In the genomic region with DNA sequence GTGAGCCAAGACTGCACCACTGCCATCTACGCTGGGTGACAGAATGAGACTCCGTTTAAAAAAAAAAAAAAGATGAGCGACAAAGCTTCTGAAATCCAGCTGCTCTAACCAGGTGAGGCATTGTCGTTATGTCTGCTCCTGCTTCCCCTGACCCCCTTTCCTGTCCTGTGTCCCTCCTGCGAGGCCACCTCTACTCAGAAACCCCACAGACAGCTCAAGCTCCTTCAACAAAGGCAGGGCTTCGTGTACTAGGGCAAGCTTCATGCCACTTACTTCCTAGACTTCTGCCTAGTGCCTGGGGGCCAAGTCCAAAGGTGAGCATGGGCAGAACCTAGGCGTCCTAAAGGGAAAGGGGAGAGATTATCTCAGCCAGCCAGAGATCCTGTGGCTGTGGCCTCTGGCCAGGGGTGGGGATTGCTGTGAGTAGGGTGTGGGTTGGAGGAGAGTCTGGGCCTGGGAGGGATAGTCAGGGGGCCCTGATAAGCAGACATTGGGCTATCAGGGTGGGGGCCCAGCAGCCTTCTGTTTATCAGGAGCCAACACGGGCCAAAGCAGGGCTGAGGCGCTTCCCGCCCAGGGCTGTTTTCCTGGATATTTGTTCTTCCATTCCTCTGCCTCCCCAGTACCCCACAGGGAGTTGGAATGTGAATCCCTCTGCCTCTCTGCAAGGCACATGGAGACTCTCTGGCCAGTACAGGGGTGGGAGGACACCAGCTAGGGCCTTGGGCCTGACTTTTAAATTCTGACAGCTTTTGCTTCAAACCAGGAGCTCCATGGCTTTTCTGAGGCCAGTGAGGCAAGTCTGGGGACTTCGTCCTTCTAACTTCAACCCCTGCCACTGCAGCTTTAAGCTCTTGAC, we compare ENCODE assay signal across 17 cellular contexts. TPM values are rescaled to one million over a fixed set of nuclear protein-coding genes. Genes with fewer than 3 reads are reported as not detected.
A peak's percentile ranks its signal among the peaks of the same experiment; 100 is the strongest.
DNase-seq lines count a peak whose midpoint lies in the region; ATAC-seq, FAIRE-seq and TF ChIP-seq lines count a peak whose summit lies in the region.
"Had no signal": no experiment of that assay in that cellular context is flagged by ENCODE, and none has a peak within 500 bp of the region (broad histone marks: within the 10 kb centered on the region; RNA-seq: fewer than 3 reads in every experiment).

No MANE protein-coding gene starts in this region.

- H3K36me3 Mint-ChIP-seq in activated naive CD8-positive, alpha-beta T cell treated with anti-CD3 and anti-CD28 coated beads, Interleukin-2, amount 50 U/mL, for 24 hours (ENCODE audit: low read depth): peaks cover 4% of the 10 kb centered on the region

- H3K79me2 ChIP-seq in SU-DHL-6 (ENCODE audit: insufficient read depth, low read length): no peaks in the 10 kb centered on the region

- no peaks in the 10 kb centered on the region for H3F3A ChIP-seq in SU-DHL-6 (ENCODE audit: insufficient read depth)

- peak overlapping the region; percentile 17; the same call in 1 of the 2 replicates for H3K9ac ChIP-seq in SU-DHL-6 (ENCODE audit: low read length)

- H3K27me3 Mint-ChIP-seq in activated naive CD8-positive, alpha-beta T cell treated with anti-CD3 and anti-CD28 coated beads, Interleukin-2, amount 50 U/mL, for 24 hours: no peaks in the 10 kb centered on the region
- H3K27me3 Mint-ChIP-seq: activated CD4-positive, alpha-beta T cell treated with anti-CD3 and anti-CD28 coated beads, Interleukin-2, amount 10 ng/mL, durations not matched to agents 7 days and 5 days; CD4-positive, CD25-positive, alpha-beta regulatory T cell; T-cell had no signal

- WGBS in right cardiac atrium: 69% methylated on average over 11 of the region's 11 CpGs
- WGBS in small intestine, 3 donors: 16 to 64% (median 47%) methylated on average over 11 of the region's 11 CpGs

- peak; percentile 88 to 97 for ATAC-seq in right cardiac atrium
- no peak for ATAC-seq in activated naive CD8-positive, alpha-beta T cell treated with anti-CD3 and anti-CD28 coated beads, Interleukin-2, amount 50 U/mL, for 24 hours
- no peak for ATAC-seq in HG02642 (IDR thresholded peaks at IDR 0.05; ENCODE audit: poor library complexity, unreplicated experiment)
- ATAC-seq: T-cell had no signal

- no peak for TF ChIP-seq CTCF in HEK293 (tag by site-specific recombination; IDR thresholded peaks at IDR 0.05)
- TF ChIP-seq CTCF in SU-DHL-6 (IDR thresholded peaks at IDR 0.05; ENCODE audit: insufficient read depth, low read length, poor library complexity, severe bottlenecking): no peak

- CTCF ChIA-PET in HEK293 (lab: Yijun Ruan, JAX): interaction anchor here (0.7 to 4.7 kb wide), 4 partner anchors 16 to 102 kb away, joined by 3 to 23 read pairs (median 5); no protein-coding TSS in a partner anchor

- H3K4me3 ChIP-seq in HEK293 (ENCODE audit: low read depth, low read length) (no peak overlapping the region), SU-DHL-6 (ENCODE audit: insufficient read depth, low read length, poor library complexity, severe bottlenecking) (no peak overlapping the region), right cardiac atrium (ENCODE audit: low read length) (no peak overlapping the region), small intestine (ENCODE audit: low read depth in 1 of 2, low read length in 2 of 2) (no peak overlapping the region)
- H3K4me3 ChIP-seq: ascending aorta, dorsolateral prefrontal cortex, HAP-1, sigmoid colon had no signal

- no peaks in the 10 kb centered on the region for H4K20me1 ChIP-seq in SU-DHL-6 (ENCODE audit: low read depth, low read length)

- H3K9me2 ChIP-seq in SU-DHL-6 (replicated peaks; ENCODE audit: insufficient read depth, low read length): no peaks in the 10 kb centered on the region

- peak overlapping the region; percentile 2 for H2AFZ ChIP-seq in SU-DHL-6 (ENCODE audit: low read depth, low read length, severe bottlenecking)

- no peak overlapping the region for H3K27ac ChIP-seq in HEK293 (ENCODE audit: extremely low read depth, low read depth, low read length)
- no peak overlapping the region for H3K27ac ChIP-seq in SU-DHL-6 (ENCODE audit: low read depth, low read length)
- H3K27ac ChIP-seq in right cardiac atrium (ENCODE audit: low read length): no peak overlapping the region
- peak overlapping the region; percentile 77 to 97 for H3K27ac ChIP-seq in small intestine (ENCODE audit: low read depth in 1 of 2, low read length in 1 of 2)
- H3K27ac ChIP-seq: ascending aorta, dorsolateral prefrontal cortex, sigmoid colon had no signal

- FAIRE-seq in small intestine (lab: Jason Lieb, UNC): no peak

- no peak overlapping the region for H3K27ac Mint-ChIP-seq in activated naive CD8-positive, alpha-beta T cell treated with anti-CD3 and anti-CD28 coated beads, Interleukin-2, amount 50 U/mL, for 24 hours
- H3K27ac Mint-ChIP-seq: activated CD4-positive, alpha-beta T cell treated with anti-CD3 and anti-CD28 coated beads, Interleukin-2, amount 10 ng/mL, durations not matched to agents 7 days and 5 days; CD4-positive, CD25-positive, alpha-beta regulatory T cell; T-cell had no signal

- H3K9me3 ChIP-seq in HEK293 (ENCODE audit: control insufficient read depth, insufficient read depth, low read depth, low read length) (no peaks in the 10 kb centered on the region), SU-DHL-6 (ENCODE audit: insufficient read depth, low read length) (no peaks in the 10 kb centered on the region), right cardiac atrium (ENCODE audit: control insufficient read depth, low read length) (no peaks in the 10 kb centered on the region), small intestine (ENCODE audit: control insufficient read depth, low read depth) (no peaks in the 10 kb centered on the region)
- H3K9me3 ChIP-seq: ascending aorta, HAP-1, sigmoid colon had no signal

- DNase-seq in right cardiac atrium: peak; percentile 67 to 81 (median 70)
- DNase-seq in small intestine: peak; percentile 98
- no peak for DNase-seq in activated naive CD8-positive, alpha-beta T cell treated with anti-CD3 and anti-CD28 coated beads, Interleukin-2, amount 50 U/mL, for 24 hours
- no peak for DNase-seq in stimulated activated CD4-positive, alpha-beta T cell treated with anti-CD3 and anti-CD28 coated beads, Interleukin-2, amount 100 ng/mL, for 24 hours
- no peak for DNase-seq in T-helper 9 cell
- DNase-seq: activated CD4-positive, alpha-beta T cell treated with anti-CD3 and anti-CD28 coated beads, Interleukin-2, amount 10 ng/mL, durations not matched to agents 7 days and 5 days; CD4-positive, CD25-positive, alpha-beta regulatory T cell; dorsolateral prefrontal cortex; GF-D8; NCI-H1048; sigmoid colon; T-cell had no signal

- H3K4me2 ChIP-seq in SU-DHL-6 (ENCODE audit: low read depth, low read length, poor library complexity, severe bottlenecking): no peak overlapping the region

- no peak overlapping the region for H3K4me3 Mint-ChIP-seq in activated naive CD8-positive, alpha-beta T cell treated with anti-CD3 and anti-CD28 coated beads, Interleukin-2, amount 50 U/mL, for 24 hours
- H3K4me3 Mint-ChIP-seq: activated CD4-positive, alpha-beta T cell treated with anti-CD3 and anti-CD28 coated beads, Interleukin-2, amount 10 ng/mL, durations not matched to agents 7 days and 5 days; T-cell had no signal

- H3K4me1 ChIP-seq in HEK293 (ENCODE audit: control insufficient read depth, insufficient read depth, low read length): no peaks in the 10 kb centered on the region
- H3K4me1 ChIP-seq in right cardiac atrium (ENCODE audit: control insufficient read depth, insufficient read depth, low read length): no peaks in the 10 kb centered on the region
- peaks cover 0 to 8% of the 10 kb centered on the region in 2 donors for H3K4me1 ChIP-seq in small intestine (ENCODE audit: control insufficient read depth in 2 of 2, insufficient read depth in 1 of 2, low read depth in 1 of 2, low read length in 1 of 2)
- H3K4me1 ChIP-seq: ascending aorta, HAP-1, sigmoid colon had no signal

- peaks cover 3% of the 10 kb centered on the region for H3K4me1 Mint-ChIP-seq in activated naive CD8-positive, alpha-beta T cell treated with anti-CD3 and anti-CD28 coated beads, Interleukin-2, amount 50 U/mL, for 24 hours
- H3K4me1 Mint-ChIP-seq: CD4-positive, CD25-positive, alpha-beta regulatory T cell had no signal

- H3K27me3 ChIP-seq in SU-DHL-6 (ENCODE audit: low read length): no peaks in the 10 kb centered on the region
- H3K27me3 ChIP-seq in right cardiac atrium (ENCODE audit: control insufficient read depth, insufficient read depth): no peaks in the 10 kb centered on the region
- H3K27me3 ChIP-seq in small intestine (ENCODE audit: control insufficient read depth in 2 of 2, insufficient read depth in 2 of 2, low read length in 2 of 2): no peaks in the 10 kb centered on the region
- H3K27me3 ChIP-seq: ascending aorta, dorsolateral prefrontal cortex, sigmoid colon had no signal

- POLR2A ChIA-PET in HEK293 (lab: Yijun Ruan, JAX): interaction anchor here (1.0 to 1.3 kb wide), 2 partner anchors 28 to 146 kb away, joined by 3 to 6 read pairs; a partner anchor contains a TSS

- H3K9me3 Mint-ChIP-seq in activated naive CD8-positive, alpha-beta T cell treated with anti-CD3 and anti-CD28 coated beads, Interleukin-2, amount 50 U/mL, for 24 hours: no peaks in the 10 kb centered on the region
- H3K9me3 Mint-ChIP-seq: activated CD4-positive, alpha-beta T cell treated with anti-CD3 and anti-CD28 coated beads, Interleukin-2, amount 10 ng/mL, durations not matched to agents 7 days and 5 days; CD4-positive, CD25-positive, alpha-beta regulatory T cell; T-cell had no signal

- intact Hi-C loops in right cardiac atrium (cut with DNase I): no loop called here

- peaks cover 0 to 14% of the 10 kb centered on the region in 2 experiments; a peak in 1 of 3 replicates for H3K36me3 ChIP-seq in HEK293 (ENCODE audit: control insufficient read depth in 2 of 2, insufficient read depth in 1 of 2, low read length in 2 of 2)
- no peaks in the 10 kb centered on the region for H3K36me3 ChIP-seq in SU-DHL-6 (ENCODE audit: low read length)
- H3K36me3 ChIP-seq in small intestine (ENCODE audit: control insufficient read depth in 2 of 2, insufficient read depth in 2 of 2, low read length in 2 of 2): no peaks in the 10 kb centered on the region

TF ChIP-seq in HEK293, 187 proteins besides CTCF, POLR2A, EP300 and RAD21 (continues in another document):
- TF ChIP-seq ZNF16 (tag by site-specific recombination; IDR thresholded peaks at IDR 0.05; ENCODE audit: low read depth) (no peak), ZNF37A (tag by site-specific recombination; IDR thresholded peaks at IDR 0.05) (no peak), HOXA7 (CRISPR knock-in tag; IDR thresholded peaks at IDR 0.05; ENCODE audit: borderline replicate concordance) (no peak)

RNA-seq across cellular contexts. Expression of a gene that starts 10.4 kb away (rescaled TPM):
- total RNA-seq in right cardiac atrium: 10 to 100 TPM; 25.9 to 30.1 (median 28.3) TPM
- polyA plus RNA-seq in right cardiac atrium: 29.3 TPM
- polyA plus RNA-seq in small intestine: 10 to 100 TPM; 38.5 to 46.7 (median 46.6) TPM

RNA-seq across cellular contexts. Expression of a gene that starts 22.6 kb away (rescaled TPM):
- total RNA-seq in right cardiac atrium: 10 to 100 TPM; 15.3 to 19.6 (median 18.6) TPM
- 11.9 TPM for polyA plus RNA-seq in right cardiac atrium
- polyA plus RNA-seq in small intestine: 10 to 100 TPM in 2 of 3 donors, 1 to 10 TPM in 1; 9.7 to 13.6 (median 13.2) TPM

RNA-seq across cellular contexts. Expression of a gene that starts 32.3 kb away (rescaled TPM):
- 10 to 100 TPM; 70.5 to 89.4 (median 79.4) TPM for total RNA-seq in right cardiac atrium
- 45.1 TPM for polyA plus RNA-seq in right cardiac atrium
- 10 to 100 TPM; 19.9 to 48.7 (median 24.9) TPM for polyA plus RNA-seq in small intestine

RNA-seq across cellular contexts. Expression of a gene that starts 37.7 kb away (rescaled TPM):
- 1 to 10 TPM; 2.1 to 3.3 (median 2.5) TPM for total RNA-seq in right cardiac atrium
- 2.3 TPM for polyA plus RNA-seq in right cardiac atrium
- 10 to 100 TPM in 1 of 3 donors, 1 to 10 TPM in 2; 7.3 to 11.3 (median 7.6) TPM for polyA plus RNA-seq in small intestine

Comparison
In these comparisons a context has a peak if more than half of its experiments do, and no peak if none do; other contexts are left out.
1. H3K27ac ChIP-seq: peak in small intestine (2 of 2); none in HEK293 (single experiment), SU-DHL-6 (single experiment) and right cardiac atrium (single experiment).
2. ATAC-seq: peak in right cardiac atrium (2 of 2); none in activated naive CD8-positive, alpha-beta T cell treated with anti-CD3 and anti-CD28 coated beads, Interleukin-2, amount 50 U/mL, for 24 hours (single experiment) and HG02642 (single experiment).
3. DNase-seq: peak in right cardiac atrium (3 of 3) and small intestine (single experiment); none in activated naive CD8-positive, alpha-beta T cell treated with anti-CD3 and anti-CD28 coated beads, Interleukin-2, amount 50 U/mL, for 24 hours (single experiment), stimulated activated CD4-positive, alpha-beta T cell treated with anti-CD3 and anti-CD28 coated beads, Interleukin-2, amount 100 ng/mL, for 24 hours (0 of 2) and T-helper 9 cell (single experiment).